Comparison of ENCODE assay signal across 37 cellular contexts in the genomic region with DNA sequence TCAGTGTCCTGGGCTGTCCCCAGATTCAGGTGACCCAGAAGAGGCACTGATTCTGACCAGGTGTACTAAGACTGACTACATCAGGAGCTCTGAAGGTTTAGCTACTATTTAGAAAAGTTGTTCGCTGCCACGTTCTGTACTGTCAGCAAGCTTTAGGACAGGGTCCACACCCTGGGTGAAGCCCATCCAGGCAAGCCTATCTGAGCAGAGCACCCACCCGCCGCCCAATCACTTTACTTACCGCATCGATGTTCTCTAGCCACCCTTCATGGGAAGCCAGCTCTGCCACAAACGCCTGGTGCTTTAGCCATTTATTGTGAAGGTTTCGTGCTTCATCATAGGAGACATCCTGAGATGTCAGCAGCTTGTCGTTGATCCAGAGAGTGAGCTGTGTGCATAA.
"Had no signal": no experiment of that assay in that cellular context is flagged by ENCODE, and none has a peak within 500 bp of the region (broad histone marks: within the 10 kb centered on the region; RNA-seq: fewer than 3 reads in every experiment).

No MANE protein-coding gene starts in this region.

- ATAC-seq: activated CD8-positive, alpha-beta T cell treated with anti-CD3 and anti-CD28 coated beads for 36 hours; activated naive CD4-positive, alpha-beta T cell treated with anti-CD3 and anti-CD28 coated beads, Interleukin-2, amount 50 U/mL, for 72 hours; activated T-cell treated with anti-CD3 and anti-CD28 coated beads, Interleukin-2, amount 50 U/mL, for 4 hours; activated T-cell treated with anti-CD3 and anti-CD28 coated beads, Interleukin-2, amount 50 U/mL, for 72 hours; activated T-helper 17 cell treated with anti-CD3 and anti-CD28 coated beads, Interleukin-2, amount 50 U/mL, for 72 hours; body of pancreas had no signal

- H3K4me1 Mint-ChIP-seq: activated B cell treated with CpG ODN at 0.5 μM for 24 hours; activated CD4-positive, alpha-beta T cell treated with anti-CD3 and anti-CD28 coated beads, Interleukin-2, amount 10 ng/mL, durations not matched to agents 24 days and 14 days; activated naive CD8-positive, alpha-beta T cell treated with anti-CD3 and anti-CD28 coated beads for 36 hours; activated T-helper 17 cell treated with anti-CD3 and anti-CD28 coated beads, Interleukin-2, amount 50 U/mL, for 72 hours had no signal

- H3K27ac ChIP-seq: adrenal gland, body of pancreas, brain microvascular endothelial cell, breast epithelium, cardiac muscle cell, VCaP had no signal

- H3K4me3 ChIP-seq: adrenal gland, body of pancreas, breast epithelium, cardiac muscle cell had no signal

- H3K36me3 Mint-ChIP-seq: activated CD4-positive, alpha-beta memory T cell treated with anti-CD3 and anti-CD28 coated beads for 36 hours; activated naive CD4-positive, alpha-beta T cell treated with anti-CD3 and anti-CD28 coated beads, Interleukin-2, amount 50 U/mL, for 72 hours; activated naive CD8-positive, alpha-beta T cell treated with anti-CD3 and anti-CD28 coated beads for 36 hours had no signal

- DNase-seq: activated B cell treated with CpG ODN at 0.5 μM for 24 hours; activated CD4-positive, alpha-beta memory T cell treated with anti-CD3 and anti-CD28 coated beads for 36 hours; activated CD4-positive, alpha-beta T cell treated with anti-CD3 and anti-CD28 coated beads for 4 hours; activated CD4-positive, alpha-beta T cell treated with anti-CD3 and anti-CD28 coated beads, Interleukin-2, amount 10 ng/mL, durations not matched to agents 24 days and 14 days; activated CD4-positive, alpha-beta T cell treated with anti-CD3 and anti-CD28 coated beads, Interleukin-2, amount 50 U/mL, for 1 hour; activated CD4-positive, alpha-beta T cell treated with anti-CD3 and anti-CD28 coated beads, Interleukin-2, amount 50 U/mL, for 4 hours; activated CD4-positive, CD25-positive, alpha-beta regulatory T cell treated with anti-CD3 and anti-CD28 coated beads, Interleukin-2, amount 50 U/mL, for 72 hours; activated CD8-positive, alpha-beta memory T cell treated with anti-CD3 and anti-CD28 coated beads, Interleukin-2, amount 50 U/mL, for 4 hours; activated CD8-positive, alpha-beta T cell treated with anti-CD3 and anti-CD28 coated beads for 36 hours; activated effector memory CD4-positive, alpha-beta T cell treated with anti-CD3 and anti-CD28 coated beads, Interleukin-2, amount 50 U/mL, for 16 hours; activated gamma-delta T cell treated with Interleukin-2 at 50 U/mL for 16 hours; activated naive CD4-positive, alpha-beta T cell; activated naive CD4-positive, alpha-beta T cell treated with anti-CD3 and anti-CD28 coated beads for 36 hours; activated naive CD4-positive, alpha-beta T cell treated with anti-CD3 and anti-CD28 coated beads, Interleukin-2, amount 50 U/mL, for 16 hours; activated naive CD8-positive, alpha-beta T cell treated with anti-CD3 and anti-CD28 coated beads for 36 hours; activated T-cell treated with anti-CD3 and anti-CD28 coated beads for 4 hours; activated T-cell treated with anti-CD3 and anti-CD28 coated beads, Interleukin-2, amount 50 U/mL, for 1 hour; activated T-cell treated with anti-CD3 and anti-CD28 coated beads, Interleukin-2, amount 50 U/mL, for 4 hours; activated T-cell treated with anti-CD3 and anti-CD28 coated beads, Interleukin-2, amount 50 U/mL, for 72 hours; adrenal gland; amniotic stem cell; body of pancreas; brain microvascular endothelial cell; central memory CD4-positive, alpha-beta T cell; T-helper 1 cell; T-helper 2 cell; T-helper 9 cell had no signal

- H3K27ac Mint-ChIP-seq: activated B cell treated with CpG ODN at 0.5 μM for 24 hours; activated CD4-positive, alpha-beta memory T cell treated with anti-CD3 and anti-CD28 coated beads for 36 hours; activated CD4-positive, alpha-beta T cell treated with anti-CD3 and anti-CD28 coated beads, Interleukin-2, amount 10 ng/mL, durations not matched to agents 24 days and 14 days; activated CD8-positive, alpha-beta T cell treated with anti-CD3 and anti-CD28 coated beads for 36 hours; activated naive CD4-positive, alpha-beta T cell treated with anti-CD3 and anti-CD28 coated beads for 36 hours; activated naive CD4-positive, alpha-beta T cell treated with anti-CD3 and anti-CD28 coated beads, Interleukin-2, amount 50 U/mL, for 72 hours; activated naive CD8-positive, alpha-beta T cell treated with anti-CD3 and anti-CD28 coated beads for 36 hours; activated T-cell treated with anti-CD3 and anti-CD28 coated beads, Interleukin-2, amount 50 U/mL, for 72 hours; activated T-helper 1 cell treated with anti-CD3 and anti-CD28 coated beads, Interleukin-12 subunit alpha, Interleukin-12 subunit beta, Interleukin-2, Interleukin-4 antibody, amounts not matched to agents 30 ng/mL and 10 ng/mL and 1 ng/mL, durations not matched to agents 14 hours and 24 hours and 36 hours; activated T-helper 17 cell treated with anti-CD3 and anti-CD28 coated beads, Interleukin-2, amount 50 U/mL, for 72 hours; T-helper 1 cell treated with Interleukin-12 subunit alpha and Interleukin-12 subunit beta and Interleukin-4 antibody, amounts not matched to agents 30 μg/mL and 1 μg/mL, for 36 hours; T-helper 2 cell treated with Interferon-gamma antibody and Interleukin-4, amounts not matched to agents 5 μg/mL and 100 μg/mL, for 36 hours had no signal

- H3K27me3 ChIP-seq: adrenal gland, body of pancreas, brain microvascular endothelial cell, breast epithelium, cardiac muscle cell had no signal

- H3K36me3 ChIP-seq: adrenal gland, brain microvascular endothelial cell, breast epithelium, cardiac muscle cell had no signal

- H3K9me3 Mint-ChIP-seq: activated B cell treated with CpG ODN at 0.5 μM for 24 hours; activated CD4-positive, alpha-beta memory T cell treated with anti-CD3 and anti-CD28 coated beads for 36 hours; activated CD4-positive, alpha-beta T cell treated with anti-CD3 and anti-CD28 coated beads, Interleukin-2, amount 10 ng/mL, durations not matched to agents 24 days and 14 days; activated CD8-positive, alpha-beta T cell treated with anti-CD3 and anti-CD28 coated beads for 36 hours; activated naive CD4-positive, alpha-beta T cell treated with anti-CD3 and anti-CD28 coated beads for 36 hours; activated naive CD4-positive, alpha-beta T cell treated with anti-CD3 and anti-CD28 coated beads, Interleukin-2, amount 50 U/mL, for 72 hours; activated naive CD8-positive, alpha-beta T cell treated with anti-CD3 and anti-CD28 coated beads for 36 hours; activated T-cell treated with anti-CD3 and anti-CD28 coated beads, Interleukin-2, amount 50 U/mL, for 4 hours; activated T-cell treated with anti-CD3 and anti-CD28 coated beads, Interleukin-2, amount 50 U/mL, for 72 hours; activated T-helper 1 cell treated with anti-CD3 and anti-CD28 coated beads, Interleukin-12 subunit alpha, Interleukin-12 subunit beta, Interleukin-2, Interleukin-4 antibody, amounts not matched to agents 30 ng/mL and 10 ng/mL and 1 ng/mL, durations not matched to agents 14 hours and 24 hours and 36 hours; activated T-helper 17 cell treated with anti-CD3 and anti-CD28 coated beads, Interleukin-2, amount 50 U/mL, for 72 hours; T-helper 1 cell treated with Interleukin-12 subunit alpha and Interleukin-12 subunit beta and Interleukin-4 antibody, amounts not matched to agents 30 μg/mL and 1 μg/mL, for 36 hours; T-helper 2 cell treated with Interferon-gamma antibody and Interleukin-4, amounts not matched to agents 5 μg/mL and 100 μg/mL, for 36 hours had no signal

- H3K4me1 ChIP-seq: adrenal gland, breast epithelium had no signal

- FAIRE-seq: astrocyte, TTC549 had no signal

- H3K27me3 Mint-ChIP-seq: activated CD4-positive, alpha-beta memory T cell treated with anti-CD3 and anti-CD28 coated beads for 36 hours; activated CD8-positive, alpha-beta T cell treated with anti-CD3 and anti-CD28 coated beads for 36 hours; activated naive CD8-positive, alpha-beta T cell treated with anti-CD3 and anti-CD28 coated beads for 36 hours; activated T-helper 17 cell treated with anti-CD3 and anti-CD28 coated beads, Interleukin-2, amount 50 U/mL, for 72 hours had no signal

- H3K4me3 Mint-ChIP-seq: activated B cell treated with CpG ODN at 0.5 μM for 24 hours; activated CD4-positive, alpha-beta memory T cell treated with anti-CD3 and anti-CD28 coated beads for 36 hours; activated CD4-positive, alpha-beta T cell treated with anti-CD3 and anti-CD28 coated beads, Interleukin-2, amount 10 ng/mL, durations not matched to agents 24 days and 14 days; activated CD8-positive, alpha-beta T cell treated with anti-CD3 and anti-CD28 coated beads for 36 hours; activated naive CD4-positive, alpha-beta T cell treated with anti-CD3 and anti-CD28 coated beads for 36 hours; activated naive CD8-positive, alpha-beta T cell treated with anti-CD3 and anti-CD28 coated beads for 36 hours; activated T-cell treated with anti-CD3 and anti-CD28 coated beads, Interleukin-2, amount 50 U/mL, for 4 hours; activated T-cell treated with anti-CD3 and anti-CD28 coated beads, Interleukin-2, amount 50 U/mL, for 72 hours; activated T-helper 1 cell treated with anti-CD3 and anti-CD28 coated beads, Interleukin-12 subunit alpha, Interleukin-12 subunit beta, Interleukin-2, Interleukin-4 antibody, amounts not matched to agents 30 ng/mL and 10 ng/mL and 1 ng/mL, durations not matched to agents 14 hours and 24 hours and 36 hours; activated T-helper 17 cell treated with anti-CD3 and anti-CD28 coated beads, Interleukin-2, amount 50 U/mL, for 72 hours; T-helper 1 cell treated with Interleukin-12 subunit alpha and Interleukin-12 subunit beta and Interleukin-4 antibody, amounts not matched to agents 30 μg/mL and 1 μg/mL, for 36 hours; T-helper 2 cell treated with Interferon-gamma antibody and Interleukin-4, amounts not matched to agents 5 μg/mL and 100 μg/mL, for 36 hours had no signal
